17 cellular contexts compared by ENCODE assay signal in the genomic region with DNA sequence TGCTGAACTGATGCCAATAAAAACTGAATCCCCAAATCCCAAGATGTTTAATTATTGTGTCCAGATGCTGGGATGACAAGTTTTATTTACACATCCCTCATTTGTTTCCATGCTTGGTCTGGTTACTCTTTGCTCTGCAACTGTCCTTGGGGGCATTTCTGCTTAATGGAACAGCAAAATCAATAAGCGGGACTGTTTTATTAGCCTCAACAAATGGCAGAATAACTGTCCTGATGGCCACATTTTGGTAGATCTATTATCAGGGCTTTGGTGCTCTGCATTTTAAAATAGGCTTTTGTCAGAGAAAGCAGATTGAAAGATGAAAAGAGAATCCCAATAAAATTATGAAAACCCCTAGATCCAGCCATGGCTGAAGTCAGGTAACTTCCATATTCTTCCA.
"Had no signal": no experiment of that assay in that cellular context is flagged by ENCODE, and none has a peak within 500 bp of the region (broad histone marks: within the 10 kb centered on the region; RNA-seq: fewer than 3 reads in every experiment).

No MANE protein-coding gene starts in this region.

- H3K27ac ChIP-seq: KMS-11, SK-N-MC had no signal

- ATAC-seq: activated CD4-positive, CD25-positive, alpha-beta regulatory T cell treated with anti-CD3 and anti-CD28 coated beads, Interleukin-2, amount 50 U/mL, for 24 hours; activated CD8-positive, alpha-beta memory T cell treated with anti-CD3 and anti-CD28 coated beads, Interleukin-2, amount 10 ng/mL, durations not matched to agents 7 days and 5 days; Panc1; Right ventricle myocardium inferior had no signal

- H3K4me2 ChIP-seq: KMS-11 had no signal

- H3K9ac ChIP-seq: KMS-11 had no signal

- DNase-seq: activated CD4-positive, alpha-beta T cell treated with anti-CD3 and anti-CD28 coated beads for 4 hours; activated CD8-positive, alpha-beta memory T cell treated with anti-CD3 and anti-CD28 coated beads, Interleukin-2, amount 10 ng/mL, durations not matched to agents 7 days and 5 days; activated gamma-delta T cell; activated naive CD4-positive, alpha-beta T cell treated with anti-CD3 and anti-CD28 coated beads for 36 hours; activated T-cell treated with anti-CD3 and anti-CD28 coated beads, Interleukin-2, amount 50 U/mL, for 24 hours; amygdala; NCI-H1105; NCI-H1436; NCI-H187 treated with DMSO at 0.1 percent for 48 hours; NK-92 treated with Interleukin-12 subunit alpha and Interleukin-12 subunit beta, amount 100 ng/mL, for 24 hours; OCI-M1; RPMI8226 had no signal

- H3K4me3 ChIP-seq: SK-N-MC had no signal
